Comparison of ENCODE assay signal across 14 cellular contexts in the genomic region with DNA sequence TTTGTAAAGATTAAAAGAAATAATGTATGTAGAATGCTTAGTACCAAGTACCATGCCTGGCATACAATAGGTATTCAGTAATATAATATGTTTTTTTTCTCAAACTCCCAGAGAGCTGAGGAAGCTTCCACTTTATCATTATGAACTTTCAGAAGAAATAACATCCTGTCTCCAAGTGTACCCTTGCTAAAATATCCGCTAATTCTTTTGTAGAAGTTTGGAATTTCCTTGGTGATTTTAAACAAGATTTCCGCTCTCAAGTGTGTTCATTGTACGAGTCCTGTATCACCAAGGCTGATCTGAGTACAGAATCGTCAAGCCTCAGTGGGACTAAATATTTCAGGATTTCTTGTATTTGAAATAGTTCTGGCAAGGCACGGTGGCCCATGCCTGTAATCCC. TPM values are rescaled to one million over a fixed set of nuclear protein-coding genes. Genes with fewer than 3 reads are reported as not detected.
A peak's percentile ranks its signal among the peaks of the same experiment; 100 is the strongest.
DNase-seq lines count a peak whose midpoint lies in the region; ATAC-seq and TF ChIP-seq lines count a peak whose summit lies in the region.
"Had no signal": no experiment of that assay in that cellular context is flagged by ENCODE, and none has a peak within 500 bp of the region (broad histone marks: within the 10 kb centered on the region; RNA-seq: fewer than 3 reads in every experiment).

No MANE protein-coding gene starts in this region.

- 55 to 67% methylated on average over 5 of the region's 5 CpGs for WGBS in heart right ventricle, 2 donors
- WGBS in right cardiac atrium = 65% methylated on average over 5 of the region's 5 CpGs

- no peak overlapping the region for H3K27ac Mint-ChIP-seq in stimulated activated naive B cell treated with anti-CD40 and anti-IgM and Interleukin-4, amounts not matched to agents 10 μg/mL and 1 μg/mL and 100 μg/mL, for 72 hours
- H3K27ac Mint-ChIP-seq in GM23338 = no peak overlapping the region
- H3K27ac Mint-ChIP-seq: B cell; CD4-positive, alpha-beta T cell had no signal

- H3F3A ChIP-seq in GM23338 (replicated peaks; ENCODE audit: low read depth) = no peaks in the 10 kb centered on the region

- intact Hi-C loops in heart right ventricle (cut with DNase I) = loop anchor here in 1 of 10 donors (2.0 kb wide), 1 partner anchor 14 kb away; no protein-coding TSS in a partner anchor
- intact Hi-C loops in Right ventricle myocardium inferior (cut with DNase I) = loop anchor here (1.0 kb wide), 1 partner anchor 13 kb away; no protein-coding TSS in a partner anchor
- intact Hi-C loops in right cardiac atrium (cut with DNase I) = no loop called here
- intact Hi-C loops in gastrocnemius medialis (cut with DNase I; ENCODE audit: low total_unique reads) = no loop called here

- peaks cover 8% of the 10 kb centered on the region; the same call in 1 of the 2 replicates for H3K9me2 ChIP-seq in GM23338 (ENCODE audit: insufficient read depth)

- H3K27ac ChIP-seq in heart right ventricle = peak overlapping the region; percentile 47 to 77 (median 63)
- no peak overlapping the region for H3K27ac ChIP-seq in right cardiac atrium (ENCODE audit: low read length)
- peak overlapping the region in 3 of 4 donors; percentile 48 to 65 (median 60) for H3K27ac ChIP-seq in gastrocnemius medialis
- no peak overlapping the region for H3K27ac ChIP-seq in GM23338 (ENCODE audit: low read depth)
- H3K27ac ChIP-seq: HL-60 had no signal

- ATAC-seq in heart right ventricle = peak; percentile 51 to 94 (median 82)
- ATAC-seq in Right ventricle myocardium inferior = no peak
- ATAC-seq in right cardiac atrium = peak; percentile 61 to 75
- ATAC-seq in gastrocnemius medialis = peak; percentile 61
- no peak for ATAC-seq in stimulated activated naive B cell treated with anti-CD40 and anti-IgM and Interleukin-4, amounts not matched to agents 10 μg/mL and 1 μg/mL and 100 μg/mL, for 72 hours (replicated peaks)
- ATAC-seq in GM23338 = no peak
- ATAC-seq: HCT116 had no signal

- no peak overlapping the region for H2AFZ ChIP-seq in GM23338

- TF ChIP-seq POLR2A in gastrocnemius medialis (IDR thresholded peaks at IDR 0.05) = no peak

- H3K79me2 ChIP-seq in GM23338 (replicated peaks; ENCODE audit: insufficient read depth) = no peaks in the 10 kb centered on the region

- H4K20me1 ChIP-seq in GM23338 (replicated peaks; ENCODE audit: insufficient read depth) = no peaks in the 10 kb centered on the region

- DNase-seq in heart right ventricle (no peak), Right ventricle myocardium inferior (ENCODE audit: missing footprints) (no peak), right cardiac atrium (no peak), gastrocnemius medialis (no peak), GM23338 (ENCODE audit: low spot score) (no peak)
- DNase-seq in stimulated activated naive B cell treated with anti-CD40 and anti-IgM and Interleukin-4, amounts not matched to agents 10 μg/mL and 1 μg/mL and 100 μg/mL, for 72 hours = no peak
- DNase-seq in activated naive CD4-positive, alpha-beta T cell treated with Interleukin-2 at 50 U/mL for 16 hours = no peak
- DNase-seq: C1 segment of cervical spinal cord; Calu3; CD4-positive, alpha-beta T cell; DMS 273 treated with DMSO at 0.1 percent for 48 hours had no signal

- in situ Hi-C loops in gastrocnemius medialis (cut with MboI; ENCODE audit: low sequenced_read_pairs in 4 of 4) = no loop called here

- no peak overlapping the region for H3K4me2 ChIP-seq in GM23338

- H3K4me1 Mint-ChIP-seq in stimulated activated naive B cell treated with anti-CD40 and anti-IgM and Interleukin-4, amounts not matched to agents 10 μg/mL and 1 μg/mL and 100 μg/mL, for 72 hours = peaks cover 0 to 1% of the 10 kb centered on the region in 2 donors
- no peaks in the 10 kb centered on the region for H3K4me1 Mint-ChIP-seq in GM23338
- H3K4me1 Mint-ChIP-seq: B cell had no signal

- H3K36me3 ChIP-seq in heart right ventricle (no peaks in the 10 kb centered on the region), gastrocnemius medialis (no peaks in the 10 kb centered on the region), GM23338 (ENCODE audit: insufficient read depth) (no peaks in the 10 kb centered on the region)

- peaks cover 0 to 2% of the 10 kb centered on the region in 2 donors for H3K9me3 Mint-ChIP-seq in stimulated activated naive B cell treated with anti-CD40 and anti-IgM and Interleukin-4, amounts not matched to agents 10 μg/mL and 1 μg/mL and 100 μg/mL, for 72 hours
- H3K9me3 Mint-ChIP-seq in GM23338 = no peaks in the 10 kb centered on the region; the same call in 2 of the 3 replicates
- H3K9me3 Mint-ChIP-seq: CD4-positive, alpha-beta T cell had no signal

- H3K36me3 Mint-ChIP-seq in stimulated activated naive B cell treated with anti-CD40 and anti-IgM and Interleukin-4, amounts not matched to agents 10 μg/mL and 1 μg/mL and 100 μg/mL, for 72 hours = peaks cover 0 to under 1% of the 10 kb centered on the region in 2 donors
- no peaks in the 10 kb centered on the region; the same call in 2 of the 3 replicates for H3K36me3 Mint-ChIP-seq in GM23338 (ENCODE audit: low read depth)

- H3K27me3 Mint-ChIP-seq in stimulated activated naive B cell treated with anti-CD40 and anti-IgM and Interleukin-4, amounts not matched to agents 10 μg/mL and 1 μg/mL and 100 μg/mL, for 72 hours = no peaks in the 10 kb centered on the region
- H3K27me3 Mint-ChIP-seq in GM23338 (ENCODE audit: insufficient read depth, low read depth, poor library complexity) = peaks cover 2% of the 10 kb centered on the region
- H3K27me3 Mint-ChIP-seq: B cell; CD4-positive, alpha-beta T cell had no signal

- H3K4me3 Mint-ChIP-seq in stimulated activated naive B cell treated with anti-CD40 and anti-IgM and Interleukin-4, amounts not matched to agents 10 μg/mL and 1 μg/mL and 100 μg/mL, for 72 hours = no peak overlapping the region
- H3K4me3 Mint-ChIP-seq in GM23338 = no peak overlapping the region
- H3K4me3 Mint-ChIP-seq: B cell; CD4-positive, alpha-beta T cell had no signal

- TF ChIP-seq CTCF in heart right ventricle (IDR thresholded peaks at IDR 0.05) = no peak
- TF ChIP-seq CTCF in gastrocnemius medialis (IDR thresholded peaks at IDR 0.05 in 4 of 5, conservative IDR thresholded peaks at IDR 0.05 in 1 of 5) = no peak
- TF ChIP-seq CTCF in GM23338 (conservative IDR thresholded peaks at IDR 0.05; ENCODE audit: low read depth in 2 of 2) = no peak

- H3K4me3 ChIP-seq in heart right ventricle (no peak overlapping the region), right cardiac atrium (ENCODE audit: low read length) (no peak overlapping the region), gastrocnemius medialis (no peak overlapping the region), GM23338 (no peak overlapping the region)

- H3K9me3 ChIP-seq in heart right ventricle (no peaks in the 10 kb centered on the region), right cardiac atrium (ENCODE audit: control insufficient read depth, low read length) (no peaks in the 10 kb centered on the region), gastrocnemius medialis (no peaks in the 10 kb centered on the region)

- no peaks in the 10 kb centered on the region for H3K27me3 ChIP-seq in heart right ventricle
- no peaks in the 10 kb centered on the region for H3K27me3 ChIP-seq in right cardiac atrium (ENCODE audit: control insufficient read depth, insufficient read depth)
- no peaks in the 10 kb centered on the region for H3K27me3 ChIP-seq in gastrocnemius medialis
- H3K27me3 ChIP-seq in GM23338 (ENCODE audit: insufficient read depth) = no peaks in the 10 kb centered on the region

- peaks cover 0 to 21% (median 7%) of the 10 kb centered on the region in 9 donors for H3K4me1 ChIP-seq in heart right ventricle
- no peaks in the 10 kb centered on the region for H3K4me1 ChIP-seq in right cardiac atrium (ENCODE audit: control insufficient read depth, insufficient read depth, low read length)
- peaks cover 3 to 11% of the 10 kb centered on the region in 2 donors for H3K4me1 ChIP-seq in gastrocnemius medialis
- H3K4me1 ChIP-seq in GM23338 (ENCODE audit: insufficient read depth) = no peaks in the 10 kb centered on the region

TF ChIP-seq in GM23338, 12 proteins besides CTCF, POLR2A, EP300 and RAD21 (continues in another document):
- TF ChIP-seq ZNF331 (CRISPR knock-in tag; IDR thresholded peaks at IDR 0.05; ENCODE audit: low read depth) (no peak), POLR2AphosphoS5 (IDR thresholded peaks at IDR 0.05; ENCODE audit: low read depth) (no peak), EZH2phosphoT487 (IDR thresholded peaks at IDR 0.05; ENCODE audit: unreplicated experiment) (no peak), STAT1 (IDR thresholded peaks at IDR 0.05; ENCODE audit: unreplicated experiment) (no peak)
- TF ChIP-seq, protein P1, sequence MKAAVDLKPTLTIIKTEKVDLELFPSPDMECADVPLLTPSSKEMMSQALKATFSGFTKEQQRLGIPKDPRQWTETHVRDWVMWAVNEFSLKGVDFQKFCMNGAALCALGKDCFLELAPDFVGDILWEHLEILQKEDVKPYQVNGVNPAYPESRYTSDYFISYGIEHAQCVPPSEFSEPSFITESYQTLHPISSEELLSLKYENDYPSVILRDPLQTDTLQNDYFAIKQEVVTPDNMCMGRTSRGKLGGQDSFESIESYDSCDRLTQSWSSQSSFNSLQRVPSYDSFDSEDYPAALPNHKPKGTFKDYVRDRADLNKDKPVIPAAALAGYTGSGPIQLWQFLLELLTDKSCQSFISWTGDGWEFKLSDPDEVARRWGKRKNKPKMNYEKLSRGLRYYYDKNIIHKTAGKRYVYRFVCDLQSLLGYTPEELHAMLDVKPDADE (IDR thresholded peaks at IDR 0.05) = no peak

RNA-seq across cellular contexts. Expression of a gene that starts 16.1 kb away (rescaled TPM):
- total RNA-seq in heart right ventricle = 10 to 100 TPM in 5 of 10 donors, 1 to 10 TPM in 5; 4.6 to 25.5 (median 12.1) TPM
- polyA plus RNA-seq in heart right ventricle = 1 to 10 TPM; 6.1 to 8.3 TPM
- total RNA-seq in Right ventricle myocardium inferior = 18.2 TPM
- total RNA-seq in right cardiac atrium = 10 to 100 TPM; 11.9 to 17.3 (median 15.4) TPM
- polyA plus RNA-seq in right cardiac atrium = 7.1 TPM
- 10 to 100 TPM in 3 of 4 donors, 1 to 10 TPM in 1; 8.4 to 47.0 (median 31.9) TPM for total RNA-seq in gastrocnemius medialis
- total RNA-seq in GM23338 (2014; rRNA removed; shearing (Covaris generic)) = 8.0 and 9.0 TPM in 2 replicates
- polyA plus RNA-seq in GM23338 (2016; fragmentation: Nextera tagmentation; extraction: Ambion mirVana) = 3.2 and 4.2 TPM in 2 replicates

Comparison
In these comparisons a context has a peak if more than half of its experiments do, and no peak if none do; other contexts are left out.
1. ATAC-seq: peak in heart right ventricle (8 of 8), right cardiac atrium (2 of 2) and gastrocnemius medialis (2 of 2); none in Right ventricle myocardium inferior (single experiment), stimulated activated naive B cell treated with anti-CD40 and anti-IgM and Interleukin-4, amounts not matched to agents 10 μg/mL and 1 μg/mL and 100 μg/mL, for 72 hours (0 of 2) and GM23338 (single experiment).
2. H3K27ac ChIP-seq: peak in heart right ventricle (10 of 10) and gastrocnemius medialis (3 of 4); none in right cardiac atrium (single experiment) and GM23338 (single experiment).